8 cellular contexts compared by ENCODE assay signal in the genomic region with DNA sequence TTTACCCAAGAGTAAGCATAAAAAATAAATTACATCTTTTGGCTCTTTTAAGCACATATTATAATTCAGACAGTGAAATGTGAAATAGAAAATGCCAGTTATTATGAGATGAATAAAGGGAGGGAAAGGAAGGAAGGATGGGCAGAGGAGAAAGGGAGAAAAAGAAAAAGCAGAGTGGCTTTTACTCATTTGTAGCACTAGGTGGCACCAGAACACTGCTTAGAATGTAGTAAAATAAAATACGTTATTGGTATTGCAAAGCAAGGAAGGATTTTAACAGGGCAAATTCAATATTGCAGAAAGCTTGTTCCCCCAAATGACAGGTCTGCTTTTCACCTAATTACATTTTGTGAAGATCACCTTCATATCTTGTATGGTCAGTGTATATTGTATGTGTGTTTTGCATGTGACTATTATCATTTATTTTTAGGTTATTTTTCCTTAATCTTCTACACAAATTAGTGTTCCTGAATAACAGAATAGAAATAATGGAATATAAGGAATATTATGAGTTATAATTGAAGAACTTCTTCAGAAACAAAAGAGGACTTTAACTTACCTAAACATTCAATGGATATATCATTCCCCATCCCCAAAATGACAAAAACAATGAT. TPM values are rescaled to one million over a fixed set of nuclear protein-coding genes. Genes with fewer than 3 reads are reported as not detected.
DNase-seq lines count a peak whose midpoint lies in the region; ATAC-seq and TF ChIP-seq lines count a peak whose summit lies in the region.

No MANE protein-coding gene starts in this region.

- peak; percentile 74 for TF ChIP-seq RAD21 in IMR-90 (IDR thresholded peaks at IDR 0.05; ENCODE audit: low read length)

- H3K4me2 ChIP-seq in IMR-90 (ENCODE audit: low read depth, low read length), result no peak overlapping the region

- WGBS in IMR-90 (ENCODE audit: extremely low coverage in 2 of 2, insufficient read length in 1 of 2), 2 experiments, result no CpG with 5 or more reads among the region's 1 CpG
- WGBS in sigmoid colon, 2 donors, result 0 to 2% methylated on average over 1 of the region's 1 CpG

- no peak overlapping the region for H2BK5ac ChIP-seq in IMR-90 (ENCODE audit: low read depth, low read length, poor library complexity, severe bottlenecking)

- H3K27ac ChIP-seq in IMR-90 (ENCODE audit: insufficient read depth, low read length) (no peak overlapping the region), RWPE2 (ENCODE audit: poor library complexity, severe bottlenecking) (no peak overlapping the region), sigmoid colon (no peak overlapping the region)

- TF ChIP-seq CTCF in IMR-90 (conservative IDR thresholded peaks at IDR 0.05; ENCODE audit: low read depth, low read length) (peak; percentile 76), RWPE2 (IDR thresholded peaks at IDR 0.05; ENCODE audit: poor library complexity, severe bottlenecking) (peak; percentile 74), epithelial cell of proximal tubule (conservative IDR thresholded peaks at IDR 0.05; ENCODE audit: low read depth, low read length) (peak; percentile 77), sigmoid colon (IDR thresholded peaks at IDR 0.05) (peak in 3 of 4 experiments; percentile 38 to 61 (median 49))

- H3K9me3 ChIP-seq in IMR-90 (ENCODE audit: control insufficient read depth, insufficient read depth, low read length) (no peaks in the 10 kb centered on the region), RWPE2 (ENCODE audit: severe bottlenecking) (no peaks in the 10 kb centered on the region), sigmoid colon (no peaks in the 10 kb centered on the region)

- in situ Hi-C loops in IMR-90 (cut with MboI; ENCODE audit: low sequenced_read_pairs), result loop anchor here (10.0 kb wide), 1 partner anchor 760 kb away; no protein-coding TSS in a partner anchor

- BruUV-seq in IMR-90 (replicated peaks; lab: Mats Ljungman, UMichigan), result no TSS peak

- CTCF ChIA-PET in IMR-90 (lab: Yijun Ruan, JAX), result interaction anchor here (0.5 to 2.6 kb wide), 5 partner anchors 12 to 860 kb away, joined by 3 to 11 read pairs (median 3); no protein-coding TSS in a partner anchor

- DNase-seq in DMS 273 treated with DMSO at 0.1 percent for 48 hours (lab: John Stamatoyannopoulos, UW) (peak; percentile 15), IMR-90 (peak; percentile 30), RWPE2 (ENCODE audit: low spot score) (no peak), epithelial cell of proximal tubule (ENCODE audit: low read depth) (no peak), sigmoid colon (no peak), mesenteric fat pad (ENCODE audit: low spot score) (no peak)

- POLR2A ChIA-PET in IMR-90 (lab: Charles Lee; ENCODE audit: unreplicated experiment), result no interaction called here

- H3K4ac ChIP-seq in IMR-90 (ENCODE audit: low read depth, low read length), result no peak overlapping the region

- H2BK20ac ChIP-seq in IMR-90 (ENCODE audit: low read depth, low read length), result no peak overlapping the region

- ATAC-seq in IMR-90 (ENCODE audit: low read depth), result 0 out of 2 replicates have a peak, but pooled peaks have one; percentile 67
- no peak for ATAC-seq in RWPE2 (ENCODE audit: low read depth)
- no peak for ATAC-seq in GM18909 (IDR thresholded peaks at IDR 0.05; ENCODE audit: poor library complexity, unreplicated experiment)
- no peak for ATAC-seq in GM19035 (IDR thresholded peaks at IDR 0.05; ENCODE audit: unreplicated experiment)

- no peak overlapping the region for H4K5ac ChIP-seq in IMR-90 (ENCODE audit: low read depth, low read length)

- no peak overlapping the region for H3K56ac ChIP-seq in IMR-90 (ENCODE audit: extremely low read depth, insufficient read depth, low read length)

- no peak overlapping the region for H2AK5ac ChIP-seq in IMR-90 (ENCODE audit: low read depth, low read length)

- H3K4me3 ChIP-seq in IMR-90 (ENCODE audit: insufficient read depth, low read depth, low read length) (no peak overlapping the region), RWPE2 (ENCODE audit: severe bottlenecking) (no peak overlapping the region), epithelial cell of proximal tubule (ENCODE audit: low read depth, low read length) (no peak overlapping the region), sigmoid colon (no peak overlapping the region)

- no peak overlapping the region for H2AFZ ChIP-seq in IMR-90 (replicated peaks; ENCODE audit: low read length, poor library complexity)

- H3K9me1 ChIP-seq in IMR-90 (ENCODE audit: insufficient read depth, low read length), result no peaks in the 10 kb centered on the region

- no peak overlapping the region for H2AK9ac ChIP-seq in IMR-90 (replicated peaks; ENCODE audit: low read depth, low read length, poor library complexity)

- H4K8ac ChIP-seq in IMR-90 (ENCODE audit: low read depth in 2 of 2, low read length in 2 of 2), result no peak overlapping the region

- no peak overlapping the region for H3K23ac ChIP-seq in IMR-90 (ENCODE audit: low read depth, low read length)

- H3K14ac ChIP-seq in IMR-90 (replicated peaks; ENCODE audit: low read depth, low read length), result no peak overlapping the region

- H3K36me3 ChIP-seq in IMR-90 (ENCODE audit: control insufficient read depth, insufficient read depth, low read length) (no peaks in the 10 kb centered on the region), RWPE2 (ENCODE audit: low read depth) (no peaks in the 10 kb centered on the region), sigmoid colon (no peaks in the 10 kb centered on the region)

- H3K79me1 ChIP-seq in IMR-90 (ENCODE audit: low read depth in 1 of 2, low read length in 2 of 2), result no peaks in the 10 kb centered on the region

- no peak for TF ChIP-seq POLR2A in IMR-90 (IDR thresholded peaks at IDR 0.05; ENCODE audit: low read depth, low read length)
- TF ChIP-seq POLR2A in sigmoid colon (IDR thresholded peaks at IDR 0.05), result no peak

- no peak overlapping the region for H3K18ac ChIP-seq in IMR-90 (ENCODE audit: low read depth, low read length)

- no peak overlapping the region for H2BK120ac ChIP-seq in IMR-90 (ENCODE audit: low read depth, low read length)

- H3K9ac ChIP-seq in IMR-90 (ENCODE audit: low read depth, low read length), result no peak overlapping the region

- TF ChIP-seq EP300 in sigmoid colon (IDR thresholded peaks at IDR 0.05), result no peak

- intact Hi-C loops in IMR-90 (cut with micrococcal nuclease), result loop anchor here (1.0 to 2.0 kb wide), 2 partner anchors 60 to 761 kb away; no protein-coding TSS in a partner anchor
- intact Hi-C loops in sigmoid colon (cut with DNase I), result loop anchor here (10.0 kb wide), 1 partner anchor 490 kb away; no protein-coding TSS in a partner anchor

- dilution Hi-C loops in IMR-90 (cut with HindIII; ENCODE audit: low sequenced_read_pairs, unreplicated experiment), result no loop called here

- H3K27me3 ChIP-seq in IMR-90 (ENCODE audit: control insufficient read depth, insufficient read depth, low read length) (no peaks in the 10 kb centered on the region), RWPE2 (ENCODE audit: insufficient read depth, poor library complexity, severe bottlenecking) (no peaks in the 10 kb centered on the region), sigmoid colon (no peaks in the 10 kb centered on the region)

- H3K4me1 ChIP-seq in IMR-90 (ENCODE audit: control insufficient read depth, insufficient read depth, low read length) (peaks cover 2% of the 10 kb centered on the region; the same call in 1 of the 2 replicates), RWPE2 (ENCODE audit: insufficient read depth, poor library complexity, severe bottlenecking) (no peaks in the 10 kb centered on the region), sigmoid colon (no peaks in the 10 kb centered on the region)

- H4K91ac ChIP-seq in IMR-90 (ENCODE audit: insufficient read depth, low read depth, low read length), result no peak overlapping the region

- H2BK15ac ChIP-seq in IMR-90 (ENCODE audit: low read depth, low read length), result no peak overlapping the region

- H4K20me1 ChIP-seq in IMR-90 (ENCODE audit: insufficient read depth, low read length), result no peaks in the 10 kb centered on the region

TF ChIP-seq in IMR-90, 13 proteins besides CTCF, POLR2A, EP300 and RAD21:
- peak; percentile 47 for TF ChIP-seq SMC3 (IDR thresholded peaks at IDR 0.05; ENCODE audit: low read depth, low read length)
- no peak for TF ChIP-seq CHD1 (IDR thresholded peaks at IDR 0.05; ENCODE audit: low read depth, low read length)
- no peak for TF ChIP-seq MAFK (IDR thresholded peaks at IDR 0.05; ENCODE audit: low read depth, low read length)

RNA-seq across cellular contexts. Expression of a gene that starts 9.1 kb away (rescaled TPM):
- total RNA-seq in IMR-90 (2012; rRNA removed), result 22.6 and 26.1 TPM in 2 replicates
- 15.9 and 17.2 TPM in 2 replicates for polyA plus RNA-seq in IMR-90 (2012; rRNA removed)
- polyA plus RNA-seq in IMR-90 (2012; cell fraction: cytosol; rRNA removed), result 6.9 and 12.9 TPM in 2 replicates
- 53.8 and 63.1 TPM in 2 replicates for polyA plus RNA-seq in IMR-90 (2012; cell fraction: nucleus; rRNA removed; ENCODE audit: low replicate concordance)
- 9.0 and 11.4 TPM in 2 replicates for total RNA-seq in epithelial cell of proximal tubule
- 10 to 100 TPM in 1 of 4 donors, 1 to 10 TPM in 3; 2.7 to 13.8 (median 7.0) TPM for total RNA-seq in sigmoid colon
- 1 to 10 TPM; 1.8 to 5.1 (median 2.1) TPM for polyA plus RNA-seq in sigmoid colon
- 6.1 TPM for total RNA-seq in mesenteric fat pad

RNA-seq across cellular contexts. Expression of a gene that starts 22.9 kb away (rescaled TPM):
- 0.18 and 0.28 TPM in 2 replicates for total RNA-seq in IMR-90 (2012; rRNA removed)
- polyA plus RNA-seq in IMR-90 (2012; rRNA removed), result 0.15 and 0.20 TPM in 2 replicates
- 0.05 and 0.10 TPM in 2 replicates for polyA plus RNA-seq in IMR-90 (2012; cell fraction: cytosol; rRNA removed)
- polyA plus RNA-seq in IMR-90 (2012; cell fraction: nucleus; rRNA removed; ENCODE audit: low replicate concordance), result 0.27 and 0.45 TPM in 2 replicates
- total RNA-seq in epithelial cell of proximal tubule, result 7.3 and 11.0 TPM in 2 replicates
- total RNA-seq in sigmoid colon, result under 1 TPM; 0.33 to 0.81 (median 0.63) TPM
- polyA plus RNA-seq in sigmoid colon, result 1 to 10 TPM; 4.8 to 7.9 (median 5.4) TPM
- total RNA-seq in mesenteric fat pad, result 0.96 TPM

Comparison
In these comparisons a context has a peak if more than half of its experiments do, and no peak if none do; other contexts are left out.
1. DNase-seq: peak in DMS 273 treated with DMSO at 0.1 percent for 48 hours (single experiment) and IMR-90 (single experiment); none in RWPE2 (single experiment), epithelial cell of proximal tubule (single experiment), sigmoid colon (single experiment) and mesenteric fat pad (single experiment).
2. Peak in every context shown above with its lines, with median percentiles within 50 percentile points of each other: CTCF ChIP-seq.